Comparison of ENCODE assay signal across 8 cellular contexts in the genomic region with DNA sequence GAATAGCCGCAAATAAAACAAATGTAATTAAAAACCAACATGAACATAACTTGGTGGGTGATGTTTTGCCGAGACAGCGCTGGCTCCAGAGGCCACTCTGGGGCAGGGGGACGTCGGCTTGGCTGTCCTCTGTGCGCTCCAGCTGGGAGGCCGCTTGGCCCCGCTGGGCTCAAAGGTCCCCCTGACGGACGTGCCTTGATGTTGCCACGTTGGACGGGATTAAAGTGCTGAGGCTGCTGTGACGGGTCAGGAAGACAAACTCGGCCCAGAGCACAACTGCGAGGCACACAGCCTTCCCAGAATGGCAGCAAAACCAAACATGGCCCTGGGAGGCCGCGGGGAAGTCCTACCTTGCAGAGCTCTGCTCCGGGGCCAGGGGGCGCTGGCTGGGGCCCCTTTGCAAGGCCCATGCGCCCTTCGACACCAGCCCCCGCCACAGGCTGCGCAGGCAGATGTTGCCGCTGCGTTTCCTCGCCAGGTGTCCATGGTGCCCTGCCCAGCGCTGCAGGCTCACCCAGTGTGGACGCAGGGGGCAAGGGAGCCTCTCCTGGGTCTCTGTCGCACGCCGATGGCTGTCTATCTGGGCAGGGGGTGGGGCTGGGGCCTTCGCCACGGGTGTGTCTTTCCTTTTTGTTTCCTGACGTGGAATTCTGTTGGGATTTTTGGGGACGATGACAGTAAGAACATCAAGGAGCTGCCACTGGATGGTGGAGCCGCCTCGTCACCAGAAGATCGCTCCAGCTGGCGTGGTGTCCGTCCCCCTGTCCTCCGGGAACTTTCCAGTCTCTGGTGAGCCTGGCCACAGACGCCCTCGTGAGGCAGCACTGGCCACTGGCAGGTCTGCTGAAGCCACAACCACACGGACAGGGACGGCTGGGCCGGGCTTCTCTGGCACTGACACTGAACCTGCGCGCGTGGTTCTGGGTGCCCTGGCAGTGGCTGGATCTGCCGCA.
DNase-seq lines count a peak whose midpoint lies in the region; ATAC-seq and TF ChIP-seq lines count a peak whose summit lies in the region.

No MANE protein-coding gene starts in this region.

- no peaks in the 10 kb centered on the region for H3K4me1 Mint-ChIP-seq in activated naive CD8-positive, alpha-beta T cell treated with anti-CD3 and anti-CD28 coated beads, Interleukin-2, amount 50 U/mL, for 24 hours

- H3K9me3 ChIP-seq in left ventricle myocardium inferior (replicated peaks) = no peaks in the 10 kb centered on the region
- peaks cover 4% of the 10 kb centered on the region for H3K9me3 ChIP-seq in trophoblast cell (ENCODE audit: insufficient read depth, low read depth, low read length)

- H2BK120ac ChIP-seq in trophoblast cell (ENCODE audit: insufficient read depth, low read length, poor library complexity) = peak overlapping the region; percentile 4

- H3K4me2 ChIP-seq in trophoblast cell (ENCODE audit: low read length) = peak overlapping the region; percentile 58

- H3K9me3 Mint-ChIP-seq in activated naive CD8-positive, alpha-beta T cell treated with anti-CD3 and anti-CD28 coated beads, Interleukin-2, amount 50 U/mL, for 24 hours = peaks cover 3% of the 10 kb centered on the region

- intact Hi-C loops in left ventricle myocardium inferior (cut with micrococcal nuclease) = no loop called here

- peak overlapping the region; percentile 67 for H3K14ac ChIP-seq in trophoblast cell (ENCODE audit: low read length)

- H4K12ac ChIP-seq in trophoblast cell (ENCODE audit: low read depth, low read length) = peak overlapping the region; percentile 17

- H3K4me3 Mint-ChIP-seq in activated naive CD8-positive, alpha-beta T cell treated with anti-CD3 and anti-CD28 coated beads, Interleukin-2, amount 50 U/mL, for 24 hours = peak overlapping the region; percentile 50

- H3K9ac ChIP-seq in trophoblast cell (ENCODE audit: low read length) = no peak overlapping the region

- H4K91ac ChIP-seq in trophoblast cell (ENCODE audit: low read depth, low read length) = peak overlapping the region; percentile 64

- H2BK12ac ChIP-seq in trophoblast cell (ENCODE audit: low read length) = no peak overlapping the region

- H3K4me1 ChIP-seq in left ventricle myocardium inferior = peaks cover 27% of the 10 kb centered on the region
- H3K4me1 ChIP-seq in trophoblast cell (ENCODE audit: control insufficient read depth in 1 of 2, insufficient read depth in 2 of 2, low read length in 2 of 2) = peaks cover 8 to 10% of the 10 kb centered on the region in 2 experiments

- H3K4ac ChIP-seq in trophoblast cell (ENCODE audit: low read depth, low read length) = peak overlapping the region; percentile 11

- H3K23ac ChIP-seq in trophoblast cell (ENCODE audit: low read length) = no peak overlapping the region

- H4K8ac ChIP-seq in trophoblast cell (ENCODE audit: low read depth, low read length) = peak overlapping the region; percentile 15

- H3K79me2 ChIP-seq in trophoblast cell (ENCODE audit: control insufficient read depth, insufficient read depth, low read length, poor library complexity) = no peaks in the 10 kb centered on the region

- H3K27ac ChIP-seq in left ventricle myocardium inferior (replicated peaks) (no peak overlapping the region), trophoblast cell (ENCODE audit: low read depth, low read length) (no peak overlapping the region)

- H2AFZ ChIP-seq in trophoblast cell (ENCODE audit: insufficient read depth, low read length, poor library complexity) = peak overlapping the region; percentile 51

- H3K18ac ChIP-seq in trophoblast cell (ENCODE audit: low read length) = peak overlapping the region; percentile 23

- H3K27me3 ChIP-seq in left ventricle myocardium inferior (ENCODE audit: low read depth) (peaks cover 18% of the 10 kb centered on the region), trophoblast cell (ENCODE audit: insufficient read depth, low read length) (no peaks in the 10 kb centered on the region)

- TF ChIP-seq CTCF in left ventricle myocardium inferior (IDR thresholded peaks at IDR 0.05; ENCODE audit: borderline replicate concordance) = peak; percentile 79

- H2BK5ac ChIP-seq in trophoblast cell (ENCODE audit: low read depth, low read length, poor library complexity) = no peak overlapping the region

- ATAC-seq in activated naive CD8-positive, alpha-beta T cell treated with anti-CD3 and anti-CD28 coated beads, Interleukin-2, amount 50 U/mL, for 24 hours = peak; percentile 31
- no peak for ATAC-seq in GM21825 (IDR thresholded peaks at IDR 0.05; ENCODE audit: unreplicated experiment)
- no peak for ATAC-seq in GM18519 (IDR thresholded peaks at IDR 0.05; ENCODE audit: low FRiP score, unreplicated experiment)

- H3K27me3 Mint-ChIP-seq in activated naive CD8-positive, alpha-beta T cell treated with anti-CD3 and anti-CD28 coated beads, Interleukin-2, amount 50 U/mL, for 24 hours = peaks cover 10% of the 10 kb centered on the region

- no peak overlapping the region for H3K27ac Mint-ChIP-seq in activated naive CD8-positive, alpha-beta T cell treated with anti-CD3 and anti-CD28 coated beads, Interleukin-2, amount 50 U/mL, for 24 hours

- peaks cover 10% of the 10 kb centered on the region for H3K79me1 ChIP-seq in trophoblast cell (ENCODE audit: low read length)

- DNase-seq in DMS53 treated with DMSO at 0.1 percent for 48 hours (lab: John Stamatoyannopoulos, UW; ENCODE audit: unreplicated experiment) (peak; percentile 62), Kasumi-1 (lab: John Stamatoyannopoulos, UW) (peak; percentile 55 to 56), left ventricle myocardium inferior (peak; percentile 76), trophoblast cell (peak; percentile 77 to 86)
- DNase-seq in activated naive CD8-positive, alpha-beta T cell treated with anti-CD3 and anti-CD28 coated beads, Interleukin-2, amount 50 U/mL, for 24 hours = peak; percentile 43
- no peak for DNase-seq in stimulated activated naive CD4-positive, alpha-beta T cell treated with Interleukin-2 at 50 U/mL for 16 hours (lab: John Stamatoyannopoulos, UW)

- H3K36me3 ChIP-seq in left ventricle myocardium inferior (no peaks in the 10 kb centered on the region), trophoblast cell (ENCODE audit: control insufficient read depth in 1 of 2, insufficient read depth in 2 of 2, low read length in 2 of 2) (peaks cover 0 to 7% of the 10 kb centered on the region in 2 experiments)

- no peak overlapping the region for H2AK5ac ChIP-seq in trophoblast cell (ENCODE audit: low read length)

- WGBS in trophoblast cell (ENCODE audit: extremely low coverage, insufficient coverage, insufficient read length) = no CpG with 5 or more reads among the region's 50 CpGs

- no peaks in the 10 kb centered on the region for H3K36me3 Mint-ChIP-seq in activated naive CD8-positive, alpha-beta T cell treated with anti-CD3 and anti-CD28 coated beads, Interleukin-2, amount 50 U/mL, for 24 hours (ENCODE audit: low read depth)

- peak overlapping the region; percentile 60 for H3K4me3 ChIP-seq in left ventricle myocardium inferior
- H3K4me3 ChIP-seq in trophoblast cell (ENCODE audit: low read depth, low read length) = peak overlapping the region; percentile 51
